ENCODE assay signal across 9 cellular contexts in the genomic region with DNA sequence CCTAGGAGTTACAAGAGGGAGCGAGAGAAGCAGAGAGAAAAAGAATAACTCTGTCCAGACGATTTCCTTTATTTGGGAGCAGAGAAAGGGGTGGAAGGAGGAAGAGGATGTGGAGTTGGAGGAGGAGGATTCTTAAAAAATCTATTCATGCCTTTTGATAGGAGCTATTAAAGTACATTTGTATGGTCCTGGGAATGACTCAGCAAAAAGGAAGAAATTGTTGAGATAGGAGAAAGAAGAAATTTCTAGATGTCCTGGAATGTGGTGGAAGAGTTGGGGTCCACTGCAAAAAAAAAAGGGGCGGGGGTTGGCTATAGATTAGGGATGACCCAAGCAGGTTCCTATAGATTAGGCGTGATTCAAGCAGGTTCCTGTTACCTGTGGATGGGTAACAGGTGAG. TPM values are rescaled to one million over a fixed set of nuclear protein-coding genes. Genes with fewer than 3 reads are reported as not detected.
"Had no signal": no experiment of that assay in that cellular context is flagged by ENCODE, and none has a peak within 500 bp of the region (broad histone marks: within the 10 kb centered on the region; RNA-seq: fewer than 3 reads in every experiment).

No MANE protein-coding gene starts in this region.

- H3K27ac ChIP-seq: GM23248, KMS-11 had no signal

- ATAC-seq: HCT116 had no signal

- H3K4me3 Mint-ChIP-seq: HFFc6 had no signal

- FAIRE-seq: HTR-8/SVneo had no signal

- H3K36me3 ChIP-seq: HAP-1 had no signal

- H3K9ac ChIP-seq: GM23248, KMS-11 had no signal

- H3K4me3 ChIP-seq: GM23248, HAP-1 had no signal

- H3K27ac Mint-ChIP-seq: HFFc6 had no signal

- H3K4me1 ChIP-seq: HAP-1 had no signal

- DNase-seq: GM23248, H7, HFFc6, Karpas-422, KBM-7 had no signal

- H3K4me2 ChIP-seq: KMS-11 had no signal

- H2AFZ ChIP-seq: GM23248 had no signal

RNA-seq across cellular contexts. Expression of a gene that starts 32.4 kb away (rescaled TPM):
- total RNA-seq: GM23248, HFFc6 had no signal
- polyA plus RNA-seq: GM23248 had no signal
